ENCODE assay signal across 8 cellular contexts in genomic region chr9:112486221-112487007, GRCh38. TPM values are rescaled to one million over a fixed set of nuclear protein-coding genes. Genes with fewer than 3 reads are reported as not detected.
A peak's percentile ranks its signal among the peaks of the same experiment; 100 is the strongest.
DNase-seq lines count a peak whose midpoint lies in the region; ATAC-seq, FAIRE-seq and TF ChIP-seq lines count a peak whose summit lies in the region.

Gene KIAA1958 (plus strand): TSS chr9:112486827. CDS start chr9:112574081, 87,254 bp downstream.

- DNase-seq in NCI-H524 (lab: John Stamatoyannopoulos, UW) (peak; percentile 75 to 87), NCI-H524 treated with DMSO at 0.1 percent for 48 hours (lab: John Stamatoyannopoulos, UW) (no peak), NCI-H1694 treated with DMSO at 0.1 percent for 48 hours (lab: John Stamatoyannopoulos, UW) (peak; percentile 17), UCSD-AML1 (lab: John Stamatoyannopoulos, UW; ENCODE audit: unreplicated experiment) (peak; percentile 84), MCF 10A (ENCODE audit: unreplicated experiment) (peak; percentile 83), iPS-NIHi11 (ENCODE audit: low spot score) (peak; percentile 98), small intestine (peak; percentile 84)

- no peaks in the 10 kb centered on the region for H3K9me3 ChIP-seq in small intestine (ENCODE audit: control insufficient read depth, low read depth)

- WGBS in small intestine, 3 donors: 1 to 2% (median 1%) methylated on average over 40 to 93 of the region's 93 CpGs

- CTCF ChIA-PET in MCF 10A (lab: Yijun Ruan, JAX): interaction anchor here (0.6 to 2.1 kb wide), 8 partner anchors 44 to 389 kb away, joined by 3 to 6 read pairs (median 3); partner anchors contain the start of gene INIP

- no peaks in the 10 kb centered on the region for H3K36me3 ChIP-seq in small intestine (ENCODE audit: control insufficient read depth in 2 of 2, insufficient read depth in 2 of 2, low read length in 2 of 2)

- H3K4me3 Mint-ChIP-seq in MCF 10A (ENCODE audit: unreplicated experiment): peak within 1 kb of the TSS; percentile 96

- H3K4me1 ChIP-seq in small intestine (ENCODE audit: control insufficient read depth in 2 of 2, insufficient read depth in 1 of 2, low read depth in 1 of 2, low read length in 1 of 2): peaks cover 0 to 2% of the 10 kb centered on the region in 2 donors

- peak within 1 kb of the TSS; percentile 68 to 82 for H3K27ac ChIP-seq in small intestine (ENCODE audit: low read depth in 1 of 2, low read length in 1 of 2)

- H3K27ac Mint-ChIP-seq in MCF 10A (ENCODE audit: low read depth, unreplicated experiment): peak within 1 kb of the TSS; percentile 77

- ATAC-seq in HG02943 (IDR thresholded peaks at IDR 0.05; ENCODE audit: low read depth, unreplicated experiment): peak; percentile 87

- no peak for TF ChIP-seq CTCF in MCF 10A (IDR thresholded peaks at IDR 0.05; ENCODE audit: unreplicated experiment)

- H3K27me3 ChIP-seq in small intestine (ENCODE audit: control insufficient read depth in 2 of 2, insufficient read depth in 2 of 2, low read length in 2 of 2): no peaks in the 10 kb centered on the region

- H3K36me3 Mint-ChIP-seq in MCF 10A (ENCODE audit: insufficient read depth, unreplicated experiment): no peaks in the 10 kb centered on the region

- no peaks in the 10 kb centered on the region for H3K9me3 Mint-ChIP-seq in MCF 10A (ENCODE audit: unreplicated experiment)

- FAIRE-seq in small intestine (lab: Jason Lieb, UNC): no peak

- intact Hi-C loops in MCF 10A (cut with micrococcal nuclease): loop anchor here (5.0 kb wide), 1 partner anchor 226 kb away; no protein-coding TSS in a partner anchor

- POLR2A ChIA-PET in MCF 10A (lab: Yijun Ruan, JAX): interaction anchor here (0.6 to 4.8 kb wide), 14 partner anchors 10 to 374 kb away, joined by 3 to 44 read pairs (median 4); partner anchors contain the start of genes HSDL2, INIP, PTBP3 and SNX30

- no TSS peak for BruUV-seq in MCF 10A (replicated peaks; lab: Mats Ljungman, UMichigan)

- H3K27me3 Mint-ChIP-seq in MCF 10A (ENCODE audit: insufficient read depth, unreplicated experiment): no peaks in the 10 kb centered on the region

- H3K4me3 ChIP-seq in small intestine (ENCODE audit: low read depth in 1 of 2, low read length in 2 of 2): peak within 1 kb of the TSS; percentile 97 to 100

- peaks cover 6% of the 10 kb centered on the region for H3K4me1 Mint-ChIP-seq in MCF 10A (ENCODE audit: insufficient read depth, unreplicated experiment)

RNA-seq across cellular contexts. Expression of gene KIAA1958, which starts in this region (rescaled TPM):
- total RNA-seq in MCF 10A (2022): 4.9 and 5.8 TPM in 2 replicates
- polyA plus RNA-seq in small intestine: 1 to 10 TPM in 1 of 3 donors, under 1 TPM in 2; 0.54 to 1.6 (median 0.67) TPM
